ENCODE assay signal across 6 cellular contexts in genomic region chr7:26924149-26924767, GRCh38.
"Had no signal": no experiment of that assay in that cellular context is flagged by ENCODE, and none has a peak within 500 bp of the region (broad histone marks: within the 10 kb centered on the region; RNA-seq: fewer than 3 reads in every experiment).

No MANE protein-coding gene starts in this region.

- DNase-seq: H9, HCEC 1CT, HFFc6, IMR-90 had no signal

- H3K27ac Mint-ChIP-seq: GM23338, H9, HFFc6 had no signal

- ATAC-seq: GM23338, K562 had no signal

- H3K9me3 Mint-ChIP-seq: GM23338, H9, HFFc6 had no signal

- H3K4me3 Mint-ChIP-seq: GM23338, H9, HFFc6 had no signal

- H3K4me3 ChIP-seq: GM23338, K562 had no signal
